Comparison of ENCODE assay signal across 12 cellular contexts in the genomic region with DNA sequence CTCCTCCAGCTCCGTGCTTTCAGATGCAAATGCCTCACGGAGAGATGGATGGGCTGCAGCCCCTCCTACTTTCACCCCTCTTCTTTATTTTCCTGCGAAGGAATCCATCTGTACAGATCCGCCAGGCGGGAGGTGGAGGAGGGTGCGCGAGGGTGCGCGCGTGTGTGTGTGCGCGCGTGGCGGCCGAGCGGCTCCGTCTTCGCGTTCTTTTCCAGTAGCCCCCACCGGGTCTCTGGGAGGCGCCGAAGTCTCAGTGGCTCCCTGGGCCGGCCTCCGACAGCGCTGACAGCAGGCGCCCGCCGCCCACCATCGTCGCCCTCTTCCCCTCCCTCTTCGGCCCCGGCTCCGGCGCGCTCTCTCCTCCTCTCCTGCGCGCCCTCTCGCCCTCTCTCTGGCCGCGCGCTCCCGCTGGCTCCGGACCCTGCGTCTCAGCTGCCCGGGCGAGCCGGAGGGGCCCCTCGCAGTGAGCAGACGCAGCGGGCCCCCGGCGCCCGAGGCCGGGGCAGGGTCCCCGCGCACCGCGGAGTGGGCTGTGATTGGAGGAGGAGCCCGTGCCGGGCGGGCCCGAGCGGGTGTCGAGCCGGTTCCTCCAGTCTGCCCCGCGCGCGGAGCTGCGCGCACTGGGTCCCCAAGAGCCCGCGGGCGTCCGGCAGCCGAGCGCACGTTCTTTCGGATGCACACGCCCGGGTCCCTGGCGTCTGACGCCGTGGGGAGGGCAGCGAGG. TPM values are rescaled to one million over a fixed set of nuclear protein-coding genes. Genes with fewer than 3 reads are reported as not detected.
A peak's percentile ranks its signal among the peaks of the same experiment; 100 is the strongest.
DNase-seq lines count a peak whose midpoint lies in the region; ATAC-seq, FAIRE-seq and TF ChIP-seq lines count a peak whose summit lies in the region.
"Had no signal": no experiment of that assay in that cellular context is flagged by ENCODE, and none has a peak within 500 bp of the region (broad histone marks: within the 10 kb centered on the region; RNA-seq: fewer than 3 reads in every experiment).

A gene with protein sequence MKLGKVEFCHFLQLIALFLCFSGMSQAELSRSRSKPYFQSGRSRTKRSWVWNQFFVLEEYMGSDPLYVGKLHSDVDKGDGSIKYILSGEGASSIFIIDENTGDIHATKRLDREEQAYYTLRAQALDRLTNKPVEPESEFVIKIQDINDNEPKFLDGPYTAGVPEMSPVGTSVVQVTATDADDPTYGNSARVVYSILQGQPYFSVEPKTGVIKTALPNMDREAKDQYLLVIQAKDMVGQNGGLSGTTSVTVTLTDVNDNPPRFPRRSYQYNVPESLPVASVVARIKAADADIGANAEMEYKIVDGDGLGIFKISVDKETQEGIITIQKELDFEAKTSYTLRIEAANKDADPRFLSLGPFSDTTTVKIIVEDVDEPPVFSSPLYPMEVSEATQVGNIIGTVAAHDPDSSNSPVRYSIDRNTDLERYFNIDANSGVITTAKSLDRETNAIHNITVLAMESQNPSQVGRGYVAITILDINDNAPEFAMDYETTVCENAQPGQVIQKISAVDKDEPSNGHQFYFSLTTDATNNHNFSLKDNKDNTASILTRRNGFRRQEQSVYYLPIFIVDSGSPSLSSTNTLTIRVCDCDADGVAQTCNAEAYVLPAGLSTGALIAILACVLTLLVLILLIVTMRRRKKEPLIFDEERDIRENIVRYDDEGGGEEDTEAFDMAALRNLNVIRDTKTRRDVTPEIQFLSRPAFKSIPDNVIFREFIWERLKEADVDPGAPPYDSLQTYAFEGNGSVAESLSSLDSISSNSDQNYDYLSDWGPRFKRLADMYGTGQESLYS (plus strand): TSS at position 592 of the 724 bp plus-strand sequence. CDS start 11,831 bp downstream, outside the sequence.

- H3K27me3 Mint-ChIP-seq in nephron (ENCODE audit: low read depth) = peaks cover 22% of the 10 kb centered on the region
- H3K27me3 Mint-ChIP-seq: effector memory CD8-positive, alpha-beta T cell had no signal

- H3K4me3 Mint-ChIP-seq in nephron = peak within 1 kb of the TSS; percentile 91 to 92 (median 92)
- H3K4me3 Mint-ChIP-seq: activated B cell treated with CpG ODN at 0.5 μM for 24 hours; CD4-positive, alpha-beta T cell; effector memory CD8-positive, alpha-beta T cell had no signal

- CTCF ChIA-PET in A549 (lab: Yijun Ruan, JAX) = interaction anchor here (0.8 kb wide), 1 partner anchor 18 kb away, joined by 4 read pairs; no protein-coding TSS in a partner anchor

- TF ChIP-seq POLR2A in A549 (IDR thresholded peaks at IDR 0.05; ENCODE audit: low read length) = no peak

- no peak for FAIRE-seq in A549 (lab: Jason Lieb, UNC)

- H3K4me2 ChIP-seq in A549 = peak within 1 kb of the TSS; percentile 67
- H3K4me2 ChIP-seq: KMS-11 had no signal

- DNase-seq in A549 (ENCODE audit: low read depth in 1 of 2, low spot score in 1 of 2) = no peak
- no peak for DNase-seq in LNCaP clone FGC (ENCODE audit: low read depth)
- peak in 37 of 61 donors; percentile 2 to 70 (median 33) for DNase-seq in caudate nucleus (lab: John Stamatoyannopoulos, UW)
- no peak for DNase-seq in dedifferentiated amniotic fluid mesenchymal stem cell (ENCODE audit: extremely low spot score)
- DNase-seq in stimulated activated CD4-positive, alpha-beta T cell treated with anti-CD3 and anti-CD28 coated beads, Interleukin-15, amount 100 ng/mL, for 24 hours = no peak
- DNase-seq: activated B cell treated with CpG ODN at 0.5 μM for 24 hours; CD4-positive, alpha-beta T cell; effector memory CD8-positive, alpha-beta T cell had no signal

- H3K36me3 Mint-ChIP-seq in nephron (ENCODE audit: low read depth) = no peaks in the 10 kb centered on the region

- H3K9me3 ChIP-seq in A549 = no peaks in the 10 kb centered on the region

- H3K4me1 Mint-ChIP-seq in nephron = peaks cover 46% of the 10 kb centered on the region
- H3K4me1 Mint-ChIP-seq: activated B cell treated with CpG ODN at 0.5 μM for 24 hours had no signal

- H3K27ac Mint-ChIP-seq in nephron = peak within 1 kb of the TSS; percentile 19 to 84 (median 68)
- H3K27ac Mint-ChIP-seq: activated B cell treated with CpG ODN at 0.5 μM for 24 hours; CD4-positive, alpha-beta T cell; effector memory CD8-positive, alpha-beta T cell had no signal

- WGBS in A549 (ENCODE audit: missing lambda C conversion rate) = 54% methylated on average over 39 of the region's 85 CpGs

- TF ChIP-seq EP300 in A549 (IDR thresholded peaks at IDR 0.05) = no peak

- H3K4me3 ChIP-seq in A549 (peak within 1 kb of the TSS; percentile 38), LNCaP clone FGC (ENCODE audit: low read depth, low read length) (peak within 1 kb of the TSS; percentile 55)

- ATAC-seq in A549 (peak; percentile 39 to 68; a peak in 4 of 6 replicates), GM21367 (IDR thresholded peaks at IDR 0.05; ENCODE audit: unreplicated experiment) (no peak), GM18519 (IDR thresholded peaks at IDR 0.05; ENCODE audit: low FRiP score, unreplicated experiment) (no peak)
- ATAC-seq: effector memory CD8-positive, alpha-beta T cell had no signal

- TF ChIP-seq RAD21 in A549 (conservative IDR thresholded peaks at IDR 0.05 in 1 of 2, IDR thresholded peaks at IDR 0.05 in 1 of 2) = no peak

- POLR2A ChIA-PET in A549 (lab: Yijun Ruan, JAX) = no interaction called here

- TF ChIP-seq CTCF in A549 (IDR thresholded peaks at IDR 0.05) = no peak
- no peak for TF ChIP-seq CTCF in LNCaP clone FGC (IDR thresholded peaks at IDR 0.05; ENCODE audit: control insufficient read depth, extremely low read depth, insufficient read depth)
- no peak for TF ChIP-seq CTCF in nephron (IDR thresholded peaks at IDR 0.05; ENCODE audit: unreplicated experiment in 3 of 3)

- H3K27ac ChIP-seq in A549 (no peak within 1 kb of the TSS), caudate nucleus (ENCODE audit: low read depth, low read length) (no peak within 1 kb of the TSS)
- H3K27ac ChIP-seq: KMS-11 had no signal

- H3K9me3 Mint-ChIP-seq in nephron = no peaks in the 10 kb centered on the region
- H3K9me3 Mint-ChIP-seq: activated B cell treated with CpG ODN at 0.5 μM for 24 hours had no signal

- H3K4me1 ChIP-seq in A549 = no peaks in the 10 kb centered on the region

TF ChIP-seq in A549, 52 proteins besides CTCF, POLR2A, EP300 and RAD21:
- TF ChIP-seq EHF (CRISPR knock-in tag; IDR thresholded peaks at IDR 0.05) = no peak
- no peak for TF ChIP-seq ELK1 (IDR thresholded peaks at IDR 0.05; ENCODE audit: low read depth, low read length)
- no peak for TF ChIP-seq REST (IDR thresholded peaks at IDR 0.05)

RNA-seq across cellular contexts. Expression of the gene that starts here (rescaled TPM):
- 0.05 and 0.08 TPM in 2 replicates for polyA plus RNA-seq in A549 (2011; rRNA removed)
- polyA plus RNA-seq in A549 (2012; cell fraction: cytosol; rRNA removed) = under 0.01 and 0.01 TPM in 2 replicates
- polyA plus RNA-seq in A549 (2012; cell fraction: nucleus; rRNA removed) = not detected in 2 replicates
- polyA plus RNA-seq in A549 (2017; fragmentation: RNase III; extraction: RNeasy Plus Mini Kit Qiagen cat#74134 plus additional on column Dnase treatment) = under 0.01 to 0.01 TPM (median 0.01 TPM) in 3 replicates
- not detected in 2 replicates for polyA minus RNA-seq in A549 (2011; rRNA and poly(A)+ RNA removed)

Comparison
In these comparisons a context has a peak if more than half of its experiments do, and no peak if none do; other contexts are left out.
1. Peak in ATAC-seq, H3K4me3 ChIP-seq and H3K4me2 ChIP-seq in A549; RNA of the gene not detected or under 1 TPM.
2. DNase-seq: peak in caudate nucleus (37 of 61); none in A549 (0 of 2), LNCaP clone FGC (single experiment), dedifferentiated amniotic fluid mesenchymal stem cell (single experiment) and stimulated activated CD4-positive, alpha-beta T cell treated with anti-CD3 and anti-CD28 coated beads, Interleukin-15, amount 100 ng/mL, for 24 hours (single experiment).